20 cellular contexts compared by ENCODE assay signal in the genomic region with DNA sequence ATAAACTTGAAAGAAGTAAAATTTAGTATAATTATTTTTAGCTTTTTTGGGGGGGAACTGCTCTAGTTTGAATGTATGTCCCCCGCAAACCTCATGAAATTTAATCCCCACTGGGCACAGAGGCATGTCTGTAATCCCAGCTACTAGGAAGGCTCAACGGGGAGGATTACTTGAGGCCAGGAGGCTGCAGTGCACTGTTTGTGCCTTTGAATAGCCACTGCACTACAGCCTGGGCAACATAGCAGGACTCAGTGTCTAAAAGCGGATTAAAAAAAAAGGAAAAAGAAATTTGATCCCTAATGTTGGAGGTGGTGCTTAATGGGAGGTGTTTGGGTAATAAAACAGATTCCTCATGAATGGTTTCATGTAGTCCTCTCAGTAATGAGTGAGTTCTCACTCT. TPM values are rescaled to one million over a fixed set of nuclear protein-coding genes. Genes with fewer than 3 reads are reported as not detected.
DNase-seq lines count a peak whose midpoint lies in the region; ATAC-seq and TF ChIP-seq lines count a peak whose summit lies in the region.
"Had no signal": no experiment of that assay in that cellular context is flagged by ENCODE, and none has a peak within 500 bp of the region (broad histone marks: within the 10 kb centered on the region; RNA-seq: fewer than 3 reads in every experiment).

No MANE protein-coding gene starts in this region.

- H3K4me3 ChIP-seq in HUES48 (ENCODE audit: low read depth, low read length) (no peak overlapping the region), endodermal cell (ENCODE audit: low read length) (no peak overlapping the region), colonic mucosa (no peak overlapping the region)
- H3K4me3 ChIP-seq: PC-9, SJCRH30 had no signal

- peak; percentile 39 for ATAC-seq in Right ventricle myocardium superior (ENCODE audit: poor library complexity)
- no peak for ATAC-seq in Right ventricle myocardium inferior
- no peak for ATAC-seq in T-helper 17 cell
- ATAC-seq in HG02759 (IDR thresholded peaks at IDR 0.05; ENCODE audit: unreplicated experiment) = no peak

- peaks cover 37% of the 10 kb centered on the region for H3K36me3 ChIP-seq in HUES48 (ENCODE audit: control insufficient read depth, insufficient read depth, low read length)
- H3K36me3 ChIP-seq in endodermal cell (ENCODE audit: control insufficient read depth, insufficient read depth, low read length) = peaks cover 45% of the 10 kb centered on the region
- no peaks in the 10 kb centered on the region for H3K36me3 ChIP-seq in colonic mucosa

- DNase-seq in Right ventricle myocardium superior = no peak
- DNase-seq in Right ventricle myocardium inferior (ENCODE audit: missing footprints) = no peak
- DNase-seq in T-helper 17 cell = no peak
- DNase-seq in endodermal cell = no peak
- no peak for DNase-seq in NCI-H2227 (lab: John Stamatoyannopoulos, UW; ENCODE audit: unreplicated experiment)
- no peak for DNase-seq in colonic mucosa
- DNase-seq: 8988T, AML-193, EL, GF-D8, HFFc6, IMR-90, NCI-H1694, NCI-H2081, NCI-H69, PC-9, SJCRH30 had no signal

- intact Hi-C loops in Right ventricle myocardium superior (cut with DNase I) = no loop called here
- intact Hi-C loops in Right ventricle myocardium inferior (cut with DNase I) = no loop called here
- intact Hi-C loops in colonic mucosa (cut with DNase I) = no loop called here

- H3K27ac ChIP-seq in HUES48 (ENCODE audit: low read depth, low read length) (peak overlapping the region; percentile 37), endodermal cell (ENCODE audit: low read depth, low read length) (peak overlapping the region; percentile 24), colonic mucosa (no peak overlapping the region)
- H3K27ac ChIP-seq: C4-2B, PC-9, SJCRH30 had no signal

- H3K27ac Mint-ChIP-seq in T-helper 17 cell (peak overlapping the region; percentile 80), endodermal cell (peak overlapping the region; percentile 2)
- H3K27ac Mint-ChIP-seq: HFFc6 had no signal

- no peaks in the 10 kb centered on the region for H3K9me3 ChIP-seq in HUES48 (ENCODE audit: control insufficient read depth, insufficient read depth, low read length)
- H3K9me3 ChIP-seq in T-helper 17 cell (ENCODE audit: control insufficient read depth, low read length, poor library complexity, severe bottlenecking) = no peaks in the 10 kb centered on the region
- H3K9me3 ChIP-seq in endodermal cell (ENCODE audit: control insufficient read depth, low read length) = no peaks in the 10 kb centered on the region
- H3K9me3 ChIP-seq in colonic mucosa = no peaks in the 10 kb centered on the region
- H3K9me3 ChIP-seq: SJCRH30 had no signal

- no peaks in the 10 kb centered on the region for H3K27me3 ChIP-seq in HUES48 (ENCODE audit: control insufficient read depth, insufficient read depth, low read length)
- H3K27me3 ChIP-seq in endodermal cell (ENCODE audit: control insufficient read depth, insufficient read depth, low read length, poor library complexity, severe bottlenecking) = no peaks in the 10 kb centered on the region
- H3K27me3 ChIP-seq in colonic mucosa = no peaks in the 10 kb centered on the region
- H3K27me3 ChIP-seq: SJCRH30 had no signal

- H3K4me1 Mint-ChIP-seq in T-helper 17 cell (peaks cover 5% of the 10 kb centered on the region), endodermal cell (no peaks in the 10 kb centered on the region)

- H3K36me3 Mint-ChIP-seq in T-helper 17 cell (ENCODE audit: low read depth) (no peaks in the 10 kb centered on the region), endodermal cell (ENCODE audit: low read depth) (peaks cover 27% of the 10 kb centered on the region)

- H3K9ac ChIP-seq in HUES48 (ENCODE audit: low read depth, low read length) (no peak overlapping the region), endodermal cell (ENCODE audit: extremely low read depth, low read length, poor library complexity, severe bottlenecking) (no peak overlapping the region), colonic mucosa (ENCODE audit: low read depth in 2 of 2, low read length in 2 of 2) (no peak overlapping the region)

- no peaks in the 10 kb centered on the region for H3K9me3 Mint-ChIP-seq in endodermal cell
- H3K9me3 Mint-ChIP-seq: HFFc6 had no signal

- 95 to 100% methylated on average over 1 to 3 of the region's 3 CpGs for WGBS in endodermal cell (ENCODE audit: insufficient coverage in 1 of 2, insufficient read length in 1 of 2), 2 experiments

- no peak overlapping the region for H3K4me3 Mint-ChIP-seq in T-helper 17 cell
- no peak overlapping the region for H3K4me3 Mint-ChIP-seq in endodermal cell
- H3K4me3 Mint-ChIP-seq: HFFc6 had no signal

- peaks cover 22% of the 10 kb centered on the region for H3K4me1 ChIP-seq in HUES48 (ENCODE audit: control insufficient read depth, insufficient read depth, low read length)
- no peaks in the 10 kb centered on the region for H3K4me1 ChIP-seq in endodermal cell (ENCODE audit: control insufficient read depth, insufficient read depth, low read length)
- H3K4me1 ChIP-seq in colonic mucosa = no peaks in the 10 kb centered on the region
- H3K4me1 ChIP-seq: SJCRH30 had no signal

- H3K27me3 Mint-ChIP-seq in T-helper 17 cell (no peaks in the 10 kb centered on the region), endodermal cell (ENCODE audit: insufficient read depth) (no peaks in the 10 kb centered on the region)

- TF ChIP-seq CTCF in endodermal cell (conservative IDR thresholded peaks at IDR 0.05) (no peak), colonic mucosa (IDR thresholded peaks at IDR 0.05) (no peak)

RNA-seq across cellular contexts. Expression of gene PHF14, which starts 43.1 kb away (rescaled TPM):
- 12.2 TPM for total RNA-seq in Right ventricle myocardium superior
- 16.0 TPM for total RNA-seq in Right ventricle myocardium inferior
- 10 to 100 TPM; 27.1 to 31.3 TPM for total RNA-seq in T-helper 17 cell
- 10 to 100 TPM; 52.0 to 53.1 TPM for total RNA-seq in endodermal cell
- 53.4 TPM for polyA plus RNA-seq in endodermal cell (2013, experiment 1 of 2)
- polyA plus RNA-seq in endodermal cell (2013, experiment 2 of 2) = 56.7 TPM
- total RNA-seq in colonic mucosa = 10 to 100 TPM; 25.8 to 28.5 TPM
